Comparison of ENCODE assay signal across 19 cellular contexts in the genomic region with DNA sequence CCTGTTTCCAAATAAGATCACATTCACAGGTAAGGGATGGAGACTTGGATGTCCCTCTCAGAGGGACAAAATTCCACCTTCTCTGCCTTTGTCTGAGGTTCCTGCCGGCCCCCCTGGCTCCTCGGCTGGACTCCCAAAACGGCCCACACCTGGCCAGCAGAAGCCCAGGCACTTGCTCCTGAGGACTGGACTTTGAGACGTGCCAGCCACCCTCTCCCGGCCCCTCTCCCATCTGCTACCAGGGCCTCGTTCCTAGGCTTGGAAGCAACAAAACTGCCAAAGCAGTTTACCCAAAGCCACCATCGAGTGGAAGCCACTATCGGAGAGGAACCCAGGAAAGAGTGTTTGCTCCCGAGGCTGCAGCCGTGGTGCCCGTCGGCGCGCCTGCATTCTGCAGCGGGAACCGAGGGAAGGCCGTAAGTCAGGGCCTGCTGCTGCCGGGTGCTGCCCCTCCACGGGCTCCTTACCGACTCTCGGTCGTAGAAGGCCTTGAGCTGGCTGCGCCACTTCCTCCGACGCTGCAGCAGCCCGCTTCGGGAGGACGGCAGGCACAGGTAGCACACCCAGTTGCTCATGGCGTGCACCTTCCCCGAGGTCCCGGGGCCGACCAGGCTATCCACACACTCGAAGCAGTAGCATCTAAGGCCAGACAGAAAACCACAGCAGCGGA. TPM values are rescaled to one million over a fixed set of nuclear protein-coding genes. Genes with fewer than 3 reads are reported as not detected.
A peak's percentile ranks its signal among the peaks of the same experiment; 100 is the strongest.
DNase-seq lines count a peak whose midpoint lies in the region; ATAC-seq, FAIRE-seq and TF ChIP-seq lines count a peak whose summit lies in the region.
"Had no signal": no experiment of that assay in that cellular context is flagged by ENCODE, and none has a peak within 500 bp of the region (broad histone marks: within the 10 kb centered on the region; RNA-seq: fewer than 3 reads in every experiment).

No MANE protein-coding gene starts in this region.

- no peaks in the 10 kb centered on the region for H3K4me1 ChIP-seq in right atrium auricular region
- peaks cover 15% of the 10 kb centered on the region for H3K4me1 ChIP-seq in HepG2 (ENCODE audit: insufficient read depth, low read length)

- H3K9me3 ChIP-seq in right atrium auricular region (peaks cover 0 to 6% of the 10 kb centered on the region in 2 donors), HepG2 (ENCODE audit: low read length) (no peaks in the 10 kb centered on the region)

- TF ChIP-seq CTCF in right atrium auricular region (IDR thresholded peaks at IDR 0.05) = no peak
- TF ChIP-seq CTCF in HepG2 (CRISPR knock-in tag; IDR thresholded peaks at IDR 0.05) = no peak

- ATAC-seq in left cardiac atrium (no peak), HepG2 (peak; percentile 21), GM18870 (IDR thresholded peaks at IDR 0.05; ENCODE audit: unreplicated experiment) (no peak)

- H3K27ac ChIP-seq in right atrium auricular region = no peak overlapping the region
- H3K27ac ChIP-seq in HepG2 (ENCODE audit: extremely low read length, insufficient read depth, low read length) = no peak overlapping the region
- H3K27ac ChIP-seq: GM23248 had no signal

- peak; percentile 10 for DNase-seq in left cardiac atrium
- no peak for DNase-seq in right atrium auricular region (ENCODE audit: low spot score)
- DNase-seq in HepG2 (ENCODE audit: low spot score) = no peak
- no peak for DNase-seq in inferior parietal cortex (ENCODE audit: extremely low spot score)
- no peak for DNase-seq in NCI-H524 (lab: John Stamatoyannopoulos, UW)
- DNase-seq: 8988T; CD8-positive, alpha-beta memory T cell; DMS79 treated with DMSO at 0.1 percent for 48 hours; GM23248; NCI-H1930; NCI-H446; NK-92 treated with Interleukin-12 subunit alpha and Interleukin-12 subunit beta, amount 100 ng/mL, for 24 hours; SIG-M5 had no signal

- no peak for FAIRE-seq in HepG2 (lab: Jason Lieb, UNC)
- FAIRE-seq: GM18507 had no signal

- no peak overlapping the region for H3K4me2 ChIP-seq in HepG2 (ENCODE audit: low read depth, low read length)

- no peaks in the 10 kb centered on the region for H4K20me1 ChIP-seq in HepG2 (ENCODE audit: insufficient read depth, low read length)

- H3K36me3 ChIP-seq in right atrium auricular region (no peaks in the 10 kb centered on the region), HepG2 (replicated peaks in 1 of 2; ENCODE audit: control insufficient read depth in 1 of 2, insufficient read depth in 2 of 2, low read length in 2 of 2) (no peaks in the 10 kb centered on the region)

- no peak overlapping the region for H3K4me3 ChIP-seq in right atrium auricular region
- no peak overlapping the region for H3K4me3 ChIP-seq in HepG2 (replicated peaks in 1 of 3; ENCODE audit: insufficient read depth in 1 of 3, low read depth in 2 of 3, low read length in 3 of 3)
- H3K4me3 ChIP-seq: GM23248 had no signal

- H3K79me2 ChIP-seq in HepG2 (ENCODE audit: insufficient read depth, low read length) = no peaks in the 10 kb centered on the region

- CTCF ChIA-PET in HepG2 (lab: Yijun Ruan, JAX; ENCODE audit: low intra/inter-chr PET ratio, low total read pairs) = no interaction called here

- H2AFZ ChIP-seq in HepG2 (ENCODE audit: low read length) = no peak overlapping the region
- H2AFZ ChIP-seq: GM23248 had no signal

- TF ChIP-seq EP300 in HepG2 (IDR thresholded peaks at IDR 0.05; ENCODE audit: low read depth in 2 of 2, low read length in 2 of 2) (no peak), HepG2 (CRISPR knock-in tag; IDR thresholded peaks at IDR 0.05; ENCODE audit: borderline replicate concordance) (no peak)

- no TSS peak for BruUV-seq in HepG2 (replicated peaks; lab: Mats Ljungman, UMichigan)

- in situ Hi-C loops in HepG2 (cut with HindIII; ENCODE audit: extremely low pct_ligation_motif_present, low pct_unique_long_range_greater_than_20kb) = no loop called here

- TF ChIP-seq POLR2A in HepG2 (IDR thresholded peaks at IDR 0.05; ENCODE audit: insufficient read depth in 1 of 2, low read depth in 2 of 2, low read length in 2 of 2) = no peak

- WGBS in HepG2 (ENCODE audit: low lambda C conversion rate) = 63% methylated on average over 20 of the region's 34 CpGs

- POLR2A ChIA-PET in HepG2 (lab: Yijun Ruan, JAX) = no interaction called here

- no peaks in the 10 kb centered on the region for H3K27me3 ChIP-seq in right atrium auricular region
- H3K27me3 ChIP-seq in HepG2 (ENCODE audit: control insufficient read depth in 1 of 2, insufficient read depth in 2 of 2, low read length in 2 of 2) = peaks cover 0 to 6% of the 10 kb centered on the region in 2 experiments; a peak in 1 of 5 replicates

- no peak for TF ChIP-seq RAD21 in HepG2 (CRISPR knock-in tag; IDR thresholded peaks at IDR 0.05)

- no peak overlapping the region for H3K9ac ChIP-seq in HepG2 (ENCODE audit: insufficient read depth, low read depth, low read length)
- H3K9ac ChIP-seq: GM23248 had no signal

- intact Hi-C loops in left cardiac atrium (cut with DNase I) = no loop called here
- intact Hi-C loops in HepG2 (cut with micrococcal nuclease; ENCODE audit: unreplicated experiment) = no loop called here

RNA-seq across cellular contexts. Expression of gene DNMT3L, which starts 3.5 kb away (rescaled TPM):
- total RNA-seq in left cardiac atrium = not detected
- total RNA-seq in right atrium auricular region = not detected
- total RNA-seq in HepG2 (2016; rRNA removed; fragmentation: Illumina TruSeq; extraction: Trizol) = 1.7 TPM in 1 of 2 replicates, not detected in the other
- total RNA-seq in HepG2 (2016; cell fraction: cytosol; rRNA removed; fragmentation: Illumina TruSeq; extraction: Trizol; ENCODE audit: low read depth) = 1.1 and 1.6 TPM in 2 replicates
- 1.00 TPM in 1 of 2 replicates, not detected in the other for total RNA-seq in HepG2 (2016; cell fraction: insoluble cytoplasmic fraction; rRNA removed; fragmentation: Illumina TruSeq; extraction: Trizol)
- 0.43 and 1.0 TPM in 2 replicates for total RNA-seq in HepG2 (2016; cell fraction: membrane; rRNA removed; fragmentation: Illumina TruSeq; extraction: Trizol)
- not detected in 2 replicates for total RNA-seq in HepG2 (2016; cell fraction: nucleus; rRNA removed; fragmentation: Illumina TruSeq; extraction: Trizol)
- 0.75 and 1.4 TPM in 2 replicates for polyA plus RNA-seq in HepG2 (2011; rRNA removed)
- polyA plus RNA-seq in HepG2 (2011; cell fraction: cytosol; rRNA removed) = 0.68 and 0.91 TPM in 2 replicates
- polyA plus RNA-seq in HepG2 (2011; cell fraction: nucleus; rRNA removed) = 1.1 TPM in 1 of 2 replicates, not detected in the other
- polyA plus RNA-seq in HepG2 (2012) = 1.4 and 2.8 TPM in 2 replicates
- 0.92 and 3.0 TPM in 2 replicates for polyA plus RNA-seq in HepG2 (2016; cell fraction: cytosol; fragmentation: Illumina TruSeq; extraction: Trizol; ENCODE audit: low read depth)
- 1.4 TPM in 1 of 2 replicates, not detected in the other for polyA plus RNA-seq in HepG2 (2016; cell fraction: insoluble cytoplasmic fraction; fragmentation: Illumina TruSeq; extraction: Trizol; ENCODE audit: low read depth)
- 0.76 and 1.1 TPM in 2 replicates for polyA plus RNA-seq in HepG2 (2016; cell fraction: membrane; fragmentation: Illumina TruSeq; extraction: Trizol; ENCODE audit: low read depth)
- polyA plus RNA-seq in HepG2 (2016; cell fraction: nucleus; fragmentation: Illumina TruSeq; extraction: Trizol; ENCODE audit: insufficient read depth, low read depth) = not detected in 2 replicates
- polyA minus RNA-seq in HepG2 (2011; rRNA and poly(A)+ RNA removed; ENCODE audit: low replicate concordance) = not detected in 2 replicates
- not detected in 2 replicates for polyA minus RNA-seq in HepG2 (2011; cell fraction: cytosol; rRNA and poly(A)+ RNA removed)
- not detected in 2 replicates for polyA minus RNA-seq in HepG2 (2011; cell fraction: nucleus; rRNA and poly(A)+ RNA removed)
- total RNA-seq: CD8-positive, alpha-beta memory T cell; GM23248; OCI-LY7 had no signal
- polyA plus RNA-seq: BJ; CD8-positive, alpha-beta memory T cell; GM23248 had no signal

RNA-seq across cellular contexts. Expression of gene ICOSLG, which starts 17.4 kb away (rescaled TPM):
- total RNA-seq in left cardiac atrium (1 to 10 TPM; 6.1 to 6.4 TPM), right atrium auricular region (1 to 10 TPM; 1.0 to 1.1 TPM), HepG2 (2016; rRNA removed; fragmentation: Illumina TruSeq; extraction: Trizol) (0.45 and 0.51 TPM in 2 replicates)
- total RNA-seq in HepG2 (2016; cell fraction: cytosol; rRNA removed; fragmentation: Illumina TruSeq; extraction: Trizol; ENCODE audit: low read depth) = 0.35 and 0.40 TPM in 2 replicates
- 0.56 and 0.64 TPM in 2 replicates for total RNA-seq in HepG2 (2016; cell fraction: insoluble cytoplasmic fraction; rRNA removed; fragmentation: Illumina TruSeq; extraction: Trizol)
- 0.68 and 0.72 TPM in 2 replicates for total RNA-seq in HepG2 (2016; cell fraction: membrane; rRNA removed; fragmentation: Illumina TruSeq; extraction: Trizol)
- total RNA-seq in HepG2 (2016; cell fraction: nucleus; rRNA removed; fragmentation: Illumina TruSeq; extraction: Trizol) = 1.1 and 1.4 TPM in 2 replicates
- 1.3 and 2.9 TPM in 2 replicates for polyA plus RNA-seq in HepG2 (2011; rRNA removed)
- polyA plus RNA-seq in HepG2 (2011; cell fraction: cytosol; rRNA removed) = 0.89 and 1.0 TPM in 2 replicates
- 3.2 and 5.2 TPM in 2 replicates for polyA plus RNA-seq in HepG2 (2011; cell fraction: nucleus; rRNA removed)
- 1.7 and 3.3 TPM in 2 replicates for polyA plus RNA-seq in HepG2 (2012)
- polyA plus RNA-seq in HepG2 (2016; cell fraction: cytosol; fragmentation: Illumina TruSeq; extraction: Trizol; ENCODE audit: low read depth) = 0.43 and 0.44 TPM in 2 replicates
- polyA plus RNA-seq in HepG2 (2016; cell fraction: insoluble cytoplasmic fraction; fragmentation: Illumina TruSeq; extraction: Trizol; ENCODE audit: low read depth) = 0.75 and 1.0 TPM in 2 replicates
- 0.55 and 0.57 TPM in 2 replicates for polyA plus RNA-seq in HepG2 (2016; cell fraction: membrane; fragmentation: Illumina TruSeq; extraction: Trizol; ENCODE audit: low read depth)
- polyA plus RNA-seq in HepG2 (2016; cell fraction: nucleus; fragmentation: Illumina TruSeq; extraction: Trizol; ENCODE audit: insufficient read depth, low read depth) = 2.5 and 3.0 TPM in 2 replicates
- 3.6 and 4.8 TPM in 2 replicates for polyA minus RNA-seq in HepG2 (2011; rRNA and poly(A)+ RNA removed; ENCODE audit: low replicate concordance)
- 0.79 and 2.8 TPM in 2 replicates for polyA minus RNA-seq in HepG2 (2011; cell fraction: cytosol; rRNA and poly(A)+ RNA removed)
- 1.4 and 2.4 TPM in 2 replicates for polyA minus RNA-seq in HepG2 (2011; cell fraction: nucleus; rRNA and poly(A)+ RNA removed)
- total RNA-seq: G401 had no signal
- polyA plus RNA-seq: GM23248 had no signal

RNA-seq across cellular contexts. Expression of gene AIRE, which starts 27.5 kb away (rescaled TPM):
- total RNA-seq in left cardiac atrium (under 1 TPM in 1 of 2 donors, not detected in 1; 0.08 TPM), right atrium auricular region (not detected), HepG2 (2016; rRNA removed; fragmentation: Illumina TruSeq; extraction: Trizol) (not detected in 2 replicates)
- not detected in 2 replicates for total RNA-seq in HepG2 (2016; cell fraction: cytosol; rRNA removed; fragmentation: Illumina TruSeq; extraction: Trizol; ENCODE audit: low read depth)
- not detected in 2 replicates for total RNA-seq in HepG2 (2016; cell fraction: insoluble cytoplasmic fraction; rRNA removed; fragmentation: Illumina TruSeq; extraction: Trizol)
- not detected in 2 replicates for total RNA-seq in HepG2 (2016; cell fraction: membrane; rRNA removed; fragmentation: Illumina TruSeq; extraction: Trizol)
- not detected in 2 replicates for total RNA-seq in HepG2 (2016; cell fraction: nucleus; rRNA removed; fragmentation: Illumina TruSeq; extraction: Trizol)
- not detected in 2 replicates for polyA plus RNA-seq in HepG2 (2011; rRNA removed)
- polyA plus RNA-seq in HepG2 (2011; cell fraction: cytosol; rRNA removed) = not detected in 2 replicates
- not detected in 2 replicates for polyA plus RNA-seq in HepG2 (2011; cell fraction: nucleus; rRNA removed)
- not detected in 2 replicates for polyA plus RNA-seq in HepG2 (2012)
- polyA plus RNA-seq in HepG2 (2016; cell fraction: cytosol; fragmentation: Illumina TruSeq; extraction: Trizol; ENCODE audit: low read depth) = not detected in 2 replicates
- not detected in 2 replicates for polyA plus RNA-seq in HepG2 (2016; cell fraction: insoluble cytoplasmic fraction; fragmentation: Illumina TruSeq; extraction: Trizol; ENCODE audit: low read depth)
- not detected in 2 replicates for polyA plus RNA-seq in HepG2 (2016; cell fraction: membrane; fragmentation: Illumina TruSeq; extraction: Trizol; ENCODE audit: low read depth)
- not detected in 2 replicates for polyA plus RNA-seq in HepG2 (2016; cell fraction: nucleus; fragmentation: Illumina TruSeq; extraction: Trizol; ENCODE audit: insufficient read depth, low read depth)
- polyA minus RNA-seq in HepG2 (2011; rRNA and poly(A)+ RNA removed; ENCODE audit: low replicate concordance) = 0.07 TPM in 1 of 2 replicates, not detected in the other
- not detected in 2 replicates for polyA minus RNA-seq in HepG2 (2011; cell fraction: cytosol; rRNA and poly(A)+ RNA removed)
- polyA minus RNA-seq in HepG2 (2011; cell fraction: nucleus; rRNA and poly(A)+ RNA removed) = not detected in 2 replicates
- total RNA-seq: CD8-positive, alpha-beta memory T cell; GM23248; OCI-LY7; RPMI7951 had no signal
- polyA plus RNA-seq: GM23248 had no signal

RNA-seq across cellular contexts. Expression of gene PFKL, which starts 41.7 kb away (rescaled TPM):
- total RNA-seq in left cardiac atrium (10 to 100 TPM; 58.8 to 67.2 TPM), right atrium auricular region (10 to 100 TPM; 28.0 to 45.7 TPM), HepG2 (2016; rRNA removed; fragmentation: Illumina TruSeq; extraction: Trizol) (87.6 and 106 TPM in 2 replicates)
- 13.9 and 14.6 TPM in 2 replicates for total RNA-seq in HepG2 (2016; cell fraction: cytosol; rRNA removed; fragmentation: Illumina TruSeq; extraction: Trizol; ENCODE audit: low read depth)
- 76.5 and 112 TPM in 2 replicates for total RNA-seq in HepG2 (2016; cell fraction: insoluble cytoplasmic fraction; rRNA removed; fragmentation: Illumina TruSeq; extraction: Trizol)
- 27.9 TPM in 2 replicates for total RNA-seq in HepG2 (2016; cell fraction: membrane; rRNA removed; fragmentation: Illumina TruSeq; extraction: Trizol)
- 51.1 and 56.0 TPM in 2 replicates for total RNA-seq in HepG2 (2016; cell fraction: nucleus; rRNA removed; fragmentation: Illumina TruSeq; extraction: Trizol)
- polyA plus RNA-seq in HepG2 (2011; rRNA removed) = 92.8 and 113 TPM in 2 replicates
- 71.8 and 109 TPM in 2 replicates for polyA plus RNA-seq in HepG2 (2011; cell fraction: cytosol; rRNA removed)
- 444 and 640 TPM in 2 replicates for polyA plus RNA-seq in HepG2 (2011; cell fraction: nucleus; rRNA removed)
- 83.1 and 108 TPM in 2 replicates for polyA plus RNA-seq in HepG2 (2012)
- polyA plus RNA-seq in HepG2 (2016; cell fraction: cytosol; fragmentation: Illumina TruSeq; extraction: Trizol; ENCODE audit: low read depth) = 10.0 and 11.5 TPM in 2 replicates
- polyA plus RNA-seq in HepG2 (2016; cell fraction: insoluble cytoplasmic fraction; fragmentation: Illumina TruSeq; extraction: Trizol; ENCODE audit: low read depth) = 69.5 and 87.4 TPM in 2 replicates
- polyA plus RNA-seq in HepG2 (2016; cell fraction: membrane; fragmentation: Illumina TruSeq; extraction: Trizol; ENCODE audit: low read depth) = 16.7 and 19.2 TPM in 2 replicates
- 107 and 115 TPM in 2 replicates for polyA plus RNA-seq in HepG2 (2016; cell fraction: nucleus; fragmentation: Illumina TruSeq; extraction: Trizol; ENCODE audit: insufficient read depth, low read depth)
- 90.7 and 203 TPM in 2 replicates for polyA minus RNA-seq in HepG2 (2011; rRNA and poly(A)+ RNA removed; ENCODE audit: low replicate concordance)
- polyA minus RNA-seq in HepG2 (2011; cell fraction: cytosol; rRNA and poly(A)+ RNA removed) = 72.1 and 83.6 TPM in 2 replicates
- 51.9 and 52.8 TPM in 2 replicates for polyA minus RNA-seq in HepG2 (2011; cell fraction: nucleus; rRNA and poly(A)+ RNA removed)
